11 cellular contexts compared by ENCODE assay signal in genomic region chr7:7662527-7662926, GRCh38. TPM values are rescaled to one million over a fixed set of nuclear protein-coding genes. Genes with fewer than 3 reads are reported as not detected.
DNase-seq lines count a peak whose midpoint lies in the region; ATAC-seq and TF ChIP-seq lines count a peak whose summit lies in the region.
"Had no signal": no experiment of that assay in that cellular context is flagged by ENCODE, and none has a peak within 500 bp of the region (broad histone marks: within the 10 kb centered on the region; RNA-seq: fewer than 3 reads in every experiment).

No MANE protein-coding gene starts in this region.

- no peaks in the 10 kb centered on the region for H3K4me1 ChIP-seq in foreskin keratinocyte

- H3K27ac ChIP-seq in WERI-Rb-1 (peak overlapping the region; percentile 22; the same call in 1 of the 2 replicates), foreskin keratinocyte (no peak overlapping the region)

- no peak for DNase-seq in AG09309 (ENCODE audit: low read depth)
- DNase-seq in HFFc6: no peak
- peak; percentile 54 for DNase-seq in WERI-Rb-1
- DNase-seq in foreskin keratinocyte: no peak
- DNase-seq in NCI-H187 treated with DMSO at 0.1 percent for 48 hours (lab: John Stamatoyannopoulos, UW): no peak
- no peak for DNase-seq in SKM-1 (lab: John Stamatoyannopoulos, UW; ENCODE audit: unreplicated experiment)
- DNase-seq in 8988T: no peak
- DNase-seq: activated CD4-positive, CD25-positive, alpha-beta regulatory T cell treated with anti-CD3 and anti-CD28 coated beads, Interleukin-2, amount 50 U/mL, for 72 hours; amniotic stem cell had no signal

- no peak overlapping the region for H3K4me3 Mint-ChIP-seq in HFFc6
- H3K4me3 Mint-ChIP-seq: nephron had no signal

- no peaks in the 10 kb centered on the region for H3K27me3 ChIP-seq in WERI-Rb-1 (ENCODE audit: insufficient read depth, low read depth, severe bottlenecking)
- H3K27me3 ChIP-seq in foreskin keratinocyte: no peaks in the 10 kb centered on the region

- H3K9me3 Mint-ChIP-seq in HFFc6: peaks cover 23% of the 10 kb centered on the region

- no peaks in the 10 kb centered on the region; the same call in 1 of the 2 replicates for H3K27me3 Mint-ChIP-seq in HFFc6 (ENCODE audit: insufficient read depth)

- no peaks in the 10 kb centered on the region for H3K9me3 ChIP-seq in WERI-Rb-1 (ENCODE audit: severe bottlenecking)

- ATAC-seq in foreskin keratinocyte (no peak), HG03280 (IDR thresholded peaks at IDR 0.05; ENCODE audit: unreplicated experiment) (no peak)

- H3K36me3 ChIP-seq in WERI-Rb-1: no peaks in the 10 kb centered on the region

- peak; percentile 26 for TF ChIP-seq CTCF in AG09309 (IDR thresholded peaks at IDR 0.05; ENCODE audit: control insufficient read depth, insufficient read depth, low read depth, low read length, missing control alignments)
- peak; percentile 63 for TF ChIP-seq CTCF in HFFc6 (IDR thresholded peaks at IDR 0.05)
- peak; percentile 61 for TF ChIP-seq CTCF in WERI-Rb-1 (IDR thresholded peaks at IDR 0.05; ENCODE audit: low read depth, low read length)
- peak; percentile 55 for TF ChIP-seq CTCF in foreskin keratinocyte (conservative IDR thresholded peaks at IDR 0.05)

- no peaks in the 10 kb centered on the region for H3K4me1 Mint-ChIP-seq in HFFc6 (ENCODE audit: low read depth)
- H3K4me1 Mint-ChIP-seq: nephron had no signal

- H3K4me3 ChIP-seq in AG09309 (ENCODE audit: control insufficient read depth, low read depth, low read length) (no peak overlapping the region), WERI-Rb-1 (ENCODE audit: low read depth, low read length) (no peak overlapping the region)

- peaks cover 23% of the 10 kb centered on the region for H3K36me3 Mint-ChIP-seq in HFFc6 (ENCODE audit: low read depth)

- no peak overlapping the region for H3K27ac Mint-ChIP-seq in HFFc6
- H3K27ac Mint-ChIP-seq: nephron had no signal

RNA-seq across cellular contexts. Expression of gene UMAD1, which starts 22.0 kb away (rescaled TPM):
- 10 to 100 TPM; 11.6 to 14.6 (median 12.1) TPM for total RNA-seq in HFFc6 (2021; fragmentation: NEBNext Ultra II Directional; extraction: Animal tissue kit (Norgen Biotek cat#: 25700))
- total RNA-seq in foreskin keratinocyte: 10.4 and 10.5 TPM in 2 replicates
- 6.5 and 7.1 TPM in 2 replicates for polyA plus RNA-seq in foreskin keratinocyte

RNA-seq across cellular contexts. Expression of gene RPA3, which starts 55.9 kb away (rescaled TPM):
- total RNA-seq in HFFc6 (2021; fragmentation: NEBNext Ultra II Directional; extraction: Animal tissue kit (Norgen Biotek cat#: 25700)): 10 to 100 TPM; 36.7 to 58.0 (median 51.1) TPM
- total RNA-seq in foreskin keratinocyte: 71.0 and 88.1 TPM in 2 replicates
- 87.0 and 110 TPM in 2 replicates for polyA plus RNA-seq in foreskin keratinocyte
